8 cellular contexts compared by ENCODE assay signal in genomic region chr1:246564839-246565750, GRCh38. TPM values are rescaled to one million over a fixed set of nuclear protein-coding genes. Genes with fewer than 3 reads are reported as not detected.
DNase-seq lines count a peak whose midpoint lies in the region; ATAC-seq, FAIRE-seq and TF ChIP-seq lines count a peak whose summit lies in the region.

No MANE protein-coding gene starts in this region.

- in situ Hi-C loops in HepG2 (cut with HindIII; ENCODE audit: extremely low pct_ligation_motif_present, low pct_unique_long_range_greater_than_20kb): no loop called here
- in situ Hi-C loops in transverse colon (cut with MboI; ENCODE audit: low pct_ligation_motif_present in 1 of 4, low pct_unique_long_range_greater_than_20kb in 1 of 4, low sequenced_read_pairs in 3 of 4): loop anchor here in 2 of 4 donors (10.0 to 25.0 kb wide), 2 partner anchors 122 to 130 kb away; no protein-coding TSS in a partner anchor

- H4K20me1 ChIP-seq in HepG2 (ENCODE audit: insufficient read depth, low read length): no peaks in the 10 kb centered on the region

- H3K4me1 ChIP-seq in heart left ventricle (peaks cover 15 to 48% (median 41%) of the 10 kb centered on the region in 12 donors), HepG2 (ENCODE audit: insufficient read depth, low read length) (peaks cover 41% of the 10 kb centered on the region), transverse colon (peaks cover 25 to 48% (median 40%) of the 10 kb centered on the region in 4 donors)

- WGBS in heart left ventricle, 4 donors: 34 to 43% (median 36%) methylated on average over 30 to 33 of the region's 33 CpGs
- WGBS in HepG2 (ENCODE audit: low lambda C conversion rate): 21% methylated on average over 33 of the region's 33 CpGs
- WGBS in transverse colon (ENCODE audit: low coverage in 1 of 2), 2 donors: 36 to 41% methylated on average over 17 to 33 of the region's 33 CpGs

- ATAC-seq in heart left ventricle (no peak), HepG2 (no peak), GM19463 (IDR thresholded peaks at IDR 0.05; ENCODE audit: unreplicated experiment) (no peak)
- no peak for ATAC-seq in activated naive CD8-positive, alpha-beta T cell treated with anti-CD3 and anti-CD28 coated beads, Interleukin-2, amount 50 U/mL, for 24 hours

- no peak for TF ChIP-seq EP300 in HepG2 (IDR thresholded peaks at IDR 0.05; ENCODE audit: low read depth in 2 of 2, low read length in 2 of 2)
- TF ChIP-seq EP300 in HepG2 (CRISPR knock-in tag; IDR thresholded peaks at IDR 0.05; ENCODE audit: borderline replicate concordance): no peak
- TF ChIP-seq EP300 in transverse colon (IDR thresholded peaks at IDR 0.05; ENCODE audit: low read depth): no peak

- POLR2A ChIA-PET in HepG2 (lab: Yijun Ruan, JAX): interaction anchor here (0.9 to 2.8 kb wide), 2 partner anchors 13 to 17 kb away, joined by 4 to 34 read pairs; no protein-coding TSS in a partner anchor

- no TSS peak for BruUV-seq in HepG2 (replicated peaks; lab: Mats Ljungman, UMichigan)

- intact Hi-C loops in heart left ventricle (cut with DNase I): loop anchor here (5.0 to 10.0 kb wide), 8 partner anchors 37 to 132 kb away; partner anchors contain the start of gene SMYD3 (in 1 of the 10)
- intact Hi-C loops in cardiac septum (cut with DNase I): loop anchor here (5.0 to 10.0 kb wide), 4 partner anchors 58 to 160 kb away; partner anchors contain the start of genes SCCPDH and SMYD3
- intact Hi-C loops in HepG2 (cut with micrococcal nuclease; ENCODE audit: unreplicated experiment): loop anchor here (5.0 kb wide), 1 partner anchor 37 kb away; no protein-coding TSS in a partner anchor
- intact Hi-C loops in transverse colon (cut with DNase I; ENCODE audit: low total_unique reads): loop anchor here (5.0 kb wide), 2 partner anchors 82 to 132 kb away; no protein-coding TSS in a partner anchor

- H3K36me3 ChIP-seq in heart left ventricle (peaks cover 0 to 37% (median 21%) of the 10 kb centered on the region in 9 donors), HepG2 (replicated peaks in 1 of 2; ENCODE audit: control insufficient read depth in 1 of 2, insufficient read depth in 2 of 2, low read length in 2 of 2) (peaks cover 1 to 12% of the 10 kb centered on the region in 2 experiments; a peak in 4 of 5 replicates), transverse colon (peaks cover 0 to 5% (median 0%) of the 10 kb centered on the region in 4 donors)

- peak overlapping the region; percentile 93 for H3K27ac Mint-ChIP-seq in activated naive CD8-positive, alpha-beta T cell treated with anti-CD3 and anti-CD28 coated beads, Interleukin-2, amount 50 U/mL, for 24 hours

- H3K4me3 Mint-ChIP-seq in activated naive CD8-positive, alpha-beta T cell treated with anti-CD3 and anti-CD28 coated beads, Interleukin-2, amount 50 U/mL, for 24 hours: peak overlapping the region; percentile 98

- peaks cover 48% of the 10 kb centered on the region for H3K4me1 Mint-ChIP-seq in activated naive CD8-positive, alpha-beta T cell treated with anti-CD3 and anti-CD28 coated beads, Interleukin-2, amount 50 U/mL, for 24 hours

- H3K9me3 ChIP-seq in heart left ventricle (no peaks in the 10 kb centered on the region), HepG2 (ENCODE audit: low read length) (no peaks in the 10 kb centered on the region), transverse colon (no peaks in the 10 kb centered on the region)

- DNase-seq in heart left ventricle: no peak
- no peak for DNase-seq in cardiac septum (ENCODE audit: low spot score)
- DNase-seq in activated naive CD8-positive, alpha-beta T cell treated with anti-CD3 and anti-CD28 coated beads, Interleukin-2, amount 50 U/mL, for 24 hours: no peak
- no peak for DNase-seq in HepG2 (ENCODE audit: low spot score)
- no peak for DNase-seq in transverse colon
- DNase-seq in amniotic stem cell (lab: John Stamatoyannopoulos, UW): no peak
- DNase-seq in LoVo (ENCODE audit: low spot score): no peak

- peak overlapping the region; percentile 65 to 99 (median 93) for H3K4me3 ChIP-seq in heart left ventricle
- H3K4me3 ChIP-seq in HepG2 (replicated peaks in 1 of 3; ENCODE audit: insufficient read depth in 1 of 3, low read depth in 2 of 3, low read length in 3 of 3): peak overlapping the region; percentile 84 to 96 (median 95)
- peak overlapping the region; percentile 77 to 94 (median 82) for H3K4me3 ChIP-seq in transverse colon

- peak overlapping the region; percentile 73 for H3K4me2 ChIP-seq in HepG2 (ENCODE audit: low read depth, low read length)

- CTCF ChIA-PET in HepG2 (lab: Yijun Ruan, JAX; ENCODE audit: low intra/inter-chr PET ratio, low total read pairs): no interaction called here

- TF ChIP-seq POLR2A in heart left ventricle (IDR thresholded peaks at IDR 0.05): no peak
- TF ChIP-seq POLR2A in HepG2 (IDR thresholded peaks at IDR 0.05; ENCODE audit: insufficient read depth in 1 of 2, low read depth in 2 of 2, low read length in 2 of 2): no peak
- TF ChIP-seq POLR2A in transverse colon (IDR thresholded peaks at IDR 0.05): no peak

- H3K27ac ChIP-seq in heart left ventricle (peak overlapping the region; percentile 66 to 98 (median 96)), HepG2 (ENCODE audit: extremely low read length, insufficient read depth, low read length) (peak overlapping the region; percentile 77), transverse colon (peak overlapping the region; percentile 98 to 99 (median 98))

- no peak overlapping the region for H2AFZ ChIP-seq in HepG2 (ENCODE audit: low read length)

- TF ChIP-seq CTCF in heart left ventricle (IDR thresholded peaks at IDR 0.05): no peak
- TF ChIP-seq CTCF in HepG2 (CRISPR knock-in tag; IDR thresholded peaks at IDR 0.05): no peak
- no peak for TF ChIP-seq CTCF in transverse colon (IDR thresholded peaks at IDR 0.05)

- no peaks in the 10 kb centered on the region for H3K27me3 Mint-ChIP-seq in activated naive CD8-positive, alpha-beta T cell treated with anti-CD3 and anti-CD28 coated beads, Interleukin-2, amount 50 U/mL, for 24 hours

- TF ChIP-seq RAD21 in HepG2 (CRISPR knock-in tag; IDR thresholded peaks at IDR 0.05): no peak

- H3K9me3 Mint-ChIP-seq in activated naive CD8-positive, alpha-beta T cell treated with anti-CD3 and anti-CD28 coated beads, Interleukin-2, amount 50 U/mL, for 24 hours: no peaks in the 10 kb centered on the region

- peaks cover 61% of the 10 kb centered on the region for H3K79me2 ChIP-seq in HepG2 (ENCODE audit: insufficient read depth, low read length)

- H3K27me3 ChIP-seq in heart left ventricle: no peaks in the 10 kb centered on the region
- H3K27me3 ChIP-seq in HepG2 (ENCODE audit: control insufficient read depth in 1 of 2, insufficient read depth in 2 of 2, low read length in 2 of 2): no peaks in the 10 kb centered on the region; a peak in 1 of 5 replicates
- no peaks in the 10 kb centered on the region for H3K27me3 ChIP-seq in transverse colon

- peak overlapping the region; percentile 83 for H3K9ac ChIP-seq in HepG2 (ENCODE audit: insufficient read depth, low read depth, low read length)

- peak; percentile 8 for FAIRE-seq in HepG2 (lab: Jason Lieb, UNC)

- peaks cover 22% of the 10 kb centered on the region for H3K36me3 Mint-ChIP-seq in activated naive CD8-positive, alpha-beta T cell treated with anti-CD3 and anti-CD28 coated beads, Interleukin-2, amount 50 U/mL, for 24 hours (ENCODE audit: low read depth)

RNA-seq across cellular contexts. Expression of gene TFB2M, which starts 1.0 kb away (rescaled TPM):
- total RNA-seq in heart left ventricle (10 to 100 TPM; 10.5 to 14.5 (median 12.8) TPM), cardiac septum (9.6 TPM), HepG2 (2016; rRNA removed; fragmentation: Illumina TruSeq; extraction: Trizol) (31.4 and 45.9 TPM in 2 replicates), transverse colon (10 to 100 TPM in 1 of 4 donors, 1 to 10 TPM in 2, under 1 TPM in 1; 0.40 to 12.7 (median 5.5) TPM)
- polyA plus RNA-seq in heart left ventricle (10 to 100 TPM in 1 of 2 donors, 1 to 10 TPM in 1; 4.2 to 18.6 TPM), HepG2 (2011; rRNA removed) (12.0 and 15.7 TPM in 2 replicates)
- total RNA-seq in HepG2 (2016; cell fraction: cytosol; rRNA removed; fragmentation: Illumina TruSeq; extraction: Trizol; ENCODE audit: low read depth): 8.9 and 9.8 TPM in 2 replicates
- 32.2 and 43.1 TPM in 2 replicates for total RNA-seq in HepG2 (2016; cell fraction: insoluble cytoplasmic fraction; rRNA removed; fragmentation: Illumina TruSeq; extraction: Trizol)
- total RNA-seq in HepG2 (2016; cell fraction: membrane; rRNA removed; fragmentation: Illumina TruSeq; extraction: Trizol): 9.8 and 12.0 TPM in 2 replicates
- total RNA-seq in HepG2 (2016; cell fraction: nucleus; rRNA removed; fragmentation: Illumina TruSeq; extraction: Trizol): 17.5 and 20.5 TPM in 2 replicates
- polyA plus RNA-seq in HepG2 (2011; cell fraction: cytosol; rRNA removed): 7.1 and 10.0 TPM in 2 replicates
- polyA plus RNA-seq in HepG2 (2011; cell fraction: nucleus; rRNA removed): 5.1 and 5.6 TPM in 2 replicates
- 15.8 and 18.7 TPM in 2 replicates for polyA plus RNA-seq in HepG2 (2012)
- polyA plus RNA-seq in HepG2 (2016; cell fraction: cytosol; fragmentation: Illumina TruSeq; extraction: Trizol; ENCODE audit: low read depth): 3.6 and 3.8 TPM in 2 replicates
- 39.9 and 41.4 TPM in 2 replicates for polyA plus RNA-seq in HepG2 (2016; cell fraction: insoluble cytoplasmic fraction; fragmentation: Illumina TruSeq; extraction: Trizol; ENCODE audit: low read depth)
- polyA plus RNA-seq in HepG2 (2016; cell fraction: membrane; fragmentation: Illumina TruSeq; extraction: Trizol; ENCODE audit: low read depth): 6.0 and 6.8 TPM in 2 replicates
- polyA plus RNA-seq in HepG2 (2016; cell fraction: nucleus; fragmentation: Illumina TruSeq; extraction: Trizol; ENCODE audit: insufficient read depth, low read depth): 21.1 and 23.0 TPM in 2 replicates
- 4.7 and 9.6 TPM in 2 replicates for polyA minus RNA-seq in HepG2 (2011; rRNA and poly(A)+ RNA removed; ENCODE audit: low replicate concordance)
- polyA minus RNA-seq in HepG2 (2011; cell fraction: cytosol; rRNA and poly(A)+ RNA removed): 5.7 and 6.9 TPM in 2 replicates
- 13.8 and 14.8 TPM in 2 replicates for polyA minus RNA-seq in HepG2 (2011; cell fraction: nucleus; rRNA and poly(A)+ RNA removed)

RNA-seq across cellular contexts. Expression of gene CNST, which starts 1.2 kb away (rescaled TPM):
- total RNA-seq in heart left ventricle (10 to 100 TPM; 14.0 to 23.9 (median 19.1) TPM), cardiac septum (10.9 TPM), HepG2 (2016; rRNA removed; fragmentation: Illumina TruSeq; extraction: Trizol) (12.4 and 15.7 TPM in 2 replicates), transverse colon (10 to 100 TPM; 44.0 to 83.0 (median 53.5) TPM)
- polyA plus RNA-seq in heart left ventricle (10 to 100 TPM in 1 of 2 donors, 1 to 10 TPM in 1; 3.9 to 11.9 TPM), HepG2 (2011; rRNA removed) (6.3 and 6.4 TPM in 2 replicates)
- 8.5 and 9.1 TPM in 2 replicates for total RNA-seq in HepG2 (2016; cell fraction: cytosol; rRNA removed; fragmentation: Illumina TruSeq; extraction: Trizol; ENCODE audit: low read depth)
- 12.0 and 15.5 TPM in 2 replicates for total RNA-seq in HepG2 (2016; cell fraction: insoluble cytoplasmic fraction; rRNA removed; fragmentation: Illumina TruSeq; extraction: Trizol)
- 7.1 and 7.9 TPM in 2 replicates for total RNA-seq in HepG2 (2016; cell fraction: membrane; rRNA removed; fragmentation: Illumina TruSeq; extraction: Trizol)
- 12.9 and 18.4 TPM in 2 replicates for total RNA-seq in HepG2 (2016; cell fraction: nucleus; rRNA removed; fragmentation: Illumina TruSeq; extraction: Trizol)
- 3.1 and 5.0 TPM in 2 replicates for polyA plus RNA-seq in HepG2 (2011; cell fraction: cytosol; rRNA removed)
- polyA plus RNA-seq in HepG2 (2011; cell fraction: nucleus; rRNA removed): 5.9 and 6.8 TPM in 2 replicates
- polyA plus RNA-seq in HepG2 (2012): 7.3 and 9.2 TPM in 2 replicates
- 1.2 and 1.3 TPM in 2 replicates for polyA plus RNA-seq in HepG2 (2016; cell fraction: cytosol; fragmentation: Illumina TruSeq; extraction: Trizol; ENCODE audit: low read depth)
- polyA plus RNA-seq in HepG2 (2016; cell fraction: insoluble cytoplasmic fraction; fragmentation: Illumina TruSeq; extraction: Trizol; ENCODE audit: low read depth): 9.3 and 11.1 TPM in 2 replicates
- 2.1 and 2.4 TPM in 2 replicates for polyA plus RNA-seq in HepG2 (2016; cell fraction: membrane; fragmentation: Illumina TruSeq; extraction: Trizol; ENCODE audit: low read depth)
- 14.1 and 14.2 TPM in 2 replicates for polyA plus RNA-seq in HepG2 (2016; cell fraction: nucleus; fragmentation: Illumina TruSeq; extraction: Trizol; ENCODE audit: insufficient read depth, low read depth)
- polyA minus RNA-seq in HepG2 (2011; rRNA and poly(A)+ RNA removed; ENCODE audit: low replicate concordance): 8.5 and 12.2 TPM in 2 replicates
- polyA minus RNA-seq in HepG2 (2011; cell fraction: cytosol; rRNA and poly(A)+ RNA removed): 6.3 and 8.2 TPM in 2 replicates
- 35.5 and 40.3 TPM in 2 replicates for polyA minus RNA-seq in HepG2 (2011; cell fraction: nucleus; rRNA and poly(A)+ RNA removed)

RNA-seq across cellular contexts. Expression of gene SMYD3, which starts 58.0 kb away (rescaled TPM):
- total RNA-seq in heart left ventricle (10 to 100 TPM in 4 of 9 donors, 1 to 10 TPM in 5; 6.6 to 12.1 (median 9.5) TPM), cardiac septum (5.6 TPM), HepG2 (2016; rRNA removed; fragmentation: Illumina TruSeq; extraction: Trizol) (27.7 and 32.9 TPM in 2 replicates), transverse colon (10 to 100 TPM; 10.5 to 31.3 (median 25.8) TPM)
- polyA plus RNA-seq in heart left ventricle (10 to 100 TPM in 1 of 2 donors, 1 to 10 TPM in 1; 6.3 to 10.6 TPM), HepG2 (2011; rRNA removed) (29.2 and 35.8 TPM in 2 replicates)
- 54.0 and 56.1 TPM in 2 replicates for total RNA-seq in HepG2 (2016; cell fraction: cytosol; rRNA removed; fragmentation: Illumina TruSeq; extraction: Trizol; ENCODE audit: low read depth)
- total RNA-seq in HepG2 (2016; cell fraction: insoluble cytoplasmic fraction; rRNA removed; fragmentation: Illumina TruSeq; extraction: Trizol): 24.8 and 37.8 TPM in 2 replicates
- total RNA-seq in HepG2 (2016; cell fraction: membrane; rRNA removed; fragmentation: Illumina TruSeq; extraction: Trizol): 35.4 and 37.3 TPM in 2 replicates
- 28.7 and 30.4 TPM in 2 replicates for total RNA-seq in HepG2 (2016; cell fraction: nucleus; rRNA removed; fragmentation: Illumina TruSeq; extraction: Trizol)
- polyA plus RNA-seq in HepG2 (2011; cell fraction: cytosol; rRNA removed): 19.7 and 23.0 TPM in 2 replicates
- 10.9 and 13.1 TPM in 2 replicates for polyA plus RNA-seq in HepG2 (2011; cell fraction: nucleus; rRNA removed)
- polyA plus RNA-seq in HepG2 (2012): 44.3 and 60.7 TPM in 2 replicates
- 30.9 and 35.7 TPM in 2 replicates for polyA plus RNA-seq in HepG2 (2016; cell fraction: cytosol; fragmentation: Illumina TruSeq; extraction: Trizol; ENCODE audit: low read depth)
- polyA plus RNA-seq in HepG2 (2016; cell fraction: insoluble cytoplasmic fraction; fragmentation: Illumina TruSeq; extraction: Trizol; ENCODE audit: low read depth): 37.3 and 37.7 TPM in 2 replicates
- polyA plus RNA-seq in HepG2 (2016; cell fraction: membrane; fragmentation: Illumina TruSeq; extraction: Trizol; ENCODE audit: low read depth): 25.1 and 29.0 TPM in 2 replicates
- polyA plus RNA-seq in HepG2 (2016; cell fraction: nucleus; fragmentation: Illumina TruSeq; extraction: Trizol; ENCODE audit: insufficient read depth, low read depth): 17.8 and 20.2 TPM in 2 replicates
- 37.6 and 43.7 TPM in 2 replicates for polyA minus RNA-seq in HepG2 (2011; rRNA and poly(A)+ RNA removed; ENCODE audit: low replicate concordance)
- polyA minus RNA-seq in HepG2 (2011; cell fraction: cytosol; rRNA and poly(A)+ RNA removed): 11.4 and 12.4 TPM in 2 replicates
- polyA minus RNA-seq in HepG2 (2011; cell fraction: nucleus; rRNA and poly(A)+ RNA removed): 59.6 and 65.0 TPM in 2 replicates
